In the genomic region with DNA sequence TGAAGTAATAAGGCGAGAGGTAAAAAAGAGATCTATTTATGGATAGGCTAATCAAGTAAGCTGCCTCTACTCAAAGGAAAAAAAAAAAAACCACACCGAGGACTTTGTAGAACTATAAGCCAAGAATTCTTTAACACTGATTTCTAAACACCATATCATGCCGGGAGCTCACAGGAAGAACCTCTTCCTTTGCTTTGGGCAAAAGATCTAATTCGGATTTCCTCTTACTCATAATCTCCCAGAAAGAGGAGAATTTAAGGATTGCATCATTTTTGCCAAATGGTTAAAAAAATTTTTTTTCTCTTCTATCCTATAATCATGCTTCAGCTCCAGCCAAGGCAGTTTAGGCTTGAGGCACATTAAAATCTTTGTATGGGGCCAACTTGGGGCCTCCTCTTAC, we compare ENCODE assay signal across 13 cellular contexts.
DNase-seq lines count a peak whose midpoint lies in the region; ATAC-seq, FAIRE-seq and TF ChIP-seq lines count a peak whose summit lies in the region.
"Had no signal": no experiment of that assay in that cellular context is flagged by ENCODE, and none has a peak within 500 bp of the region (broad histone marks: within the 10 kb centered on the region; RNA-seq: fewer than 3 reads in every experiment).

No MANE protein-coding gene starts in this region.

- H2AFZ ChIP-seq in Loucy (ENCODE audit: low read length), result no peak overlapping the region
- H2AFZ ChIP-seq: hepatocyte had no signal

- H4K20me1 ChIP-seq in Loucy (ENCODE audit: insufficient read depth, low read length, poor library complexity, severe bottlenecking), result no peaks in the 10 kb centered on the region

- WGBS in aorta, 2 donors, result 54 to 55% methylated on average over 4 of the region's 4 CpGs
- 55% methylated on average over 4 of the region's 4 CpGs for WGBS in esophagus muscularis mucosa

- H3K27me3 Mint-ChIP-seq in CD4-positive, alpha-beta T cell, result no peaks in the 10 kb centered on the region
- no peaks in the 10 kb centered on the region for H3K27me3 Mint-ChIP-seq in mesothelial cell of epicardium (ENCODE audit: low read depth)

- H3K36me3 Mint-ChIP-seq in CD4-positive, alpha-beta T cell (ENCODE audit: low read depth), result peaks cover 58% of the 10 kb centered on the region
- H3K36me3 Mint-ChIP-seq in mesothelial cell of epicardium, result peaks cover 61% of the 10 kb centered on the region

- no peak for TF ChIP-seq CTCF in CD4-positive, alpha-beta T cell (IDR thresholded peaks at IDR 0.05)
- TF ChIP-seq CTCF in Loucy (conservative IDR thresholded peaks at IDR 0.05; ENCODE audit: low read length) (no peak), bronchial epithelial cell (IDR thresholded peaks at IDR 0.05; ENCODE audit: insufficient read depth, low read length, severe bottlenecking) (no peak), mesothelial cell of epicardium (IDR thresholded peaks at IDR 0.05; ENCODE audit: unreplicated experiment) (no peak), esophagus muscularis mucosa (IDR thresholded peaks at IDR 0.05) (no peak)

- POLR2A ChIA-PET in CD4-positive, alpha-beta T cell (lab: Charles Lee), result interaction anchor here (0.8 to 1.0 kb wide), 3 partner anchors 13 to 95 kb away, joined by 3 to 5 read pairs (median 3); a partner anchor contains a TSS

- no peak for TF ChIP-seq EP300 in esophagus muscularis mucosa (IDR thresholded peaks at IDR 0.05)

- no peaks in the 10 kb centered on the region for H3K27me3 ChIP-seq in CD4-positive, alpha-beta T cell (ENCODE audit: control insufficient read depth, insufficient read depth, low read length)
- no peaks in the 10 kb centered on the region for H3K27me3 ChIP-seq in Loucy (ENCODE audit: insufficient read depth, low read length, poor library complexity, severe bottlenecking)
- no peaks in the 10 kb centered on the region for H3K27me3 ChIP-seq in bronchial epithelial cell (ENCODE audit: control insufficient read depth, insufficient read depth, low read length)
- H3K27me3 ChIP-seq in aorta (ENCODE audit: control insufficient read depth in 1 of 2, insufficient read depth in 2 of 2, low read length in 1 of 2), result no peaks in the 10 kb centered on the region
- H3K27me3 ChIP-seq in esophagus muscularis mucosa, result no peaks in the 10 kb centered on the region
- H3K27me3 ChIP-seq: hepatocyte, tibial nerve had no signal

- peak overlapping the region; percentile 50 for H3K27ac Mint-ChIP-seq in CD4-positive, alpha-beta T cell
- peak overlapping the region; percentile 30 for H3K27ac Mint-ChIP-seq in mesothelial cell of epicardium

- no peak overlapping the region for H3K4me3 Mint-ChIP-seq in CD4-positive, alpha-beta T cell
- H3K4me3 Mint-ChIP-seq in mesothelial cell of epicardium, result no peak overlapping the region

- no peaks in the 10 kb centered on the region for H3K9me2 ChIP-seq in Loucy (replicated peaks; ENCODE audit: low read depth, low read length)

- no peak for DNase-seq in CD4-positive, alpha-beta T cell
- DNase-seq in bronchial epithelial cell (ENCODE audit: low read depth) (peak; percentile 66), mesothelial cell of epicardium (ENCODE audit: low spot score in 2 of 2, unreplicated experiment in 2 of 2) (no peak), aorta (no peak), NCI-H345 (lab: John Stamatoyannopoulos, UW) (no peak), esophagus muscularis mucosa (ENCODE audit: extremely low spot score) (no peak)
- DNase-seq: activated T-cell treated with anti-CD3 and anti-CD28 coated beads, Interleukin-2, amount 50 U/mL, for 48 hours; NCI-H1694 treated with DMSO at 0.1 percent for 48 hours had no signal

- no peaks in the 10 kb centered on the region for H3K9me3 ChIP-seq in CD4-positive, alpha-beta T cell (ENCODE audit: control insufficient read depth, low read length)
- no peaks in the 10 kb centered on the region for H3K9me3 ChIP-seq in Loucy (ENCODE audit: insufficient read depth, low read depth, low read length)
- no peaks in the 10 kb centered on the region for H3K9me3 ChIP-seq in aorta (ENCODE audit: control insufficient read depth, low read length)
- H3K9me3 ChIP-seq in esophagus muscularis mucosa, result no peaks in the 10 kb centered on the region
- H3K9me3 ChIP-seq: tibial nerve had no signal

- H3K9ac ChIP-seq in Loucy (ENCODE audit: low read depth, low read length, poor library complexity, severe bottlenecking), result no peak overlapping the region

- no peak for TF ChIP-seq POLR2A in esophagus muscularis mucosa (IDR thresholded peaks at IDR 0.05; ENCODE audit: low read depth)

- no peak for ATAC-seq in CD4-positive, alpha-beta T cell (ENCODE audit: poor library complexity)
- ATAC-seq in GM18498 (IDR thresholded peaks at IDR 0.05; ENCODE audit: unreplicated experiment) (no peak), aorta (ENCODE audit: low FRiP score) (no peak)

- FAIRE-seq in bronchial epithelial cell (lab: Jason Lieb, UNC), result no peak
- FAIRE-seq: TTC549 had no signal

- CTCF ChIA-PET in CD4-positive, alpha-beta T cell (lab: Charles Lee), result no interaction called here

- H3K4me3 ChIP-seq in Loucy (ENCODE audit: low read length, poor library complexity, severe bottlenecking) (peak overlapping the region; percentile 0), bronchial epithelial cell (ENCODE audit: low read depth, low read length) (no peak overlapping the region), aorta (ENCODE audit: low read length in 2 of 2) (no peak overlapping the region), esophagus muscularis mucosa (no peak overlapping the region)
- H3K4me3 ChIP-seq: hepatocyte, tibial nerve had no signal

- H3K9me3 Mint-ChIP-seq in CD4-positive, alpha-beta T cell, result no peaks in the 10 kb centered on the region
- H3K9me3 Mint-ChIP-seq in mesothelial cell of epicardium, result no peaks in the 10 kb centered on the region

- H3K36me3 ChIP-seq in Loucy (ENCODE audit: insufficient read depth, low read length), result peaks cover 67% of the 10 kb centered on the region; the same call in 1 of the 2 replicates
- peaks cover 2% of the 10 kb centered on the region for H3K36me3 ChIP-seq in bronchial epithelial cell (ENCODE audit: control insufficient read depth, insufficient read depth, low read length)
- H3K36me3 ChIP-seq in aorta (ENCODE audit: control insufficient read depth in 1 of 2, insufficient read depth in 2 of 2, low read length in 1 of 2), result peaks cover 0 to 5% of the 10 kb centered on the region in 2 donors
- peaks cover 0 to 30% (median 7%) of the 10 kb centered on the region in 4 donors for H3K36me3 ChIP-seq in esophagus muscularis mucosa
- H3K36me3 ChIP-seq: tibial nerve had no signal

- H3K4me1 ChIP-seq in Loucy (ENCODE audit: insufficient read depth, low read length, poor library complexity, severe bottlenecking) (peaks cover 17% of the 10 kb centered on the region), aorta (ENCODE audit: control insufficient read depth in 1 of 2, insufficient read depth in 2 of 2, low read length in 2 of 2) (peaks cover 0 to 2% of the 10 kb centered on the region in 2 donors), esophagus muscularis mucosa (peaks cover 0 to 12% (median 1%) of the 10 kb centered on the region in 4 donors)
- H3K4me1 ChIP-seq: tibial nerve had no signal

- H3K4me2 ChIP-seq in Loucy (ENCODE audit: low read depth, low read length, poor library complexity, severe bottlenecking), result peak overlapping the region; percentile 35
- H3K4me2 ChIP-seq: hepatocyte had no signal

- H3K4me1 Mint-ChIP-seq in CD4-positive, alpha-beta T cell (ENCODE audit: low read depth), result peaks cover 23% of the 10 kb centered on the region
- peaks cover 8% of the 10 kb centered on the region for H3K4me1 Mint-ChIP-seq in mesothelial cell of epicardium

- 0 out of 2 replicates have a peak, but pooled peaks cover 3% of the 10 kb centered on the region for H3F3A ChIP-seq in Loucy (ENCODE audit: low read depth)

- H3K79me2 ChIP-seq in Loucy (ENCODE audit: insufficient read depth, low read length), result no peaks in the 10 kb centered on the region
- H3K79me2 ChIP-seq: hepatocyte had no signal

- intact Hi-C loops in CD4-positive, alpha-beta T cell (cut with DNase I, micrococcal nuclease), result loop anchor here in 1 of 2 experiments (5.0 kb wide), 1 partner anchor 94 kb away; a partner anchor contains a TSS
- intact Hi-C loops in aorta (cut with DNase I), result loop anchor here (10.0 kb wide), 2 partner anchors 92 to 332 kb away; a partner anchor contains a TSS
- intact Hi-C loops in esophagus muscularis mucosa (cut with DNase I), result no loop called here

- no peak overlapping the region for H3K27ac ChIP-seq in CD4-positive, alpha-beta T cell (ENCODE audit: low read depth, low read length)
- H3K27ac ChIP-seq in aorta (ENCODE audit: low read depth in 1 of 2, low read length in 2 of 2) (no peak overlapping the region), esophagus muscularis mucosa (replicated peaks in 1 of 4) (no peak overlapping the region)
- H3K27ac ChIP-seq: hepatocyte, tibial nerve had no signal
